Comparison of ENCODE assay signal across 8 cellular contexts in the genomic region with DNA sequence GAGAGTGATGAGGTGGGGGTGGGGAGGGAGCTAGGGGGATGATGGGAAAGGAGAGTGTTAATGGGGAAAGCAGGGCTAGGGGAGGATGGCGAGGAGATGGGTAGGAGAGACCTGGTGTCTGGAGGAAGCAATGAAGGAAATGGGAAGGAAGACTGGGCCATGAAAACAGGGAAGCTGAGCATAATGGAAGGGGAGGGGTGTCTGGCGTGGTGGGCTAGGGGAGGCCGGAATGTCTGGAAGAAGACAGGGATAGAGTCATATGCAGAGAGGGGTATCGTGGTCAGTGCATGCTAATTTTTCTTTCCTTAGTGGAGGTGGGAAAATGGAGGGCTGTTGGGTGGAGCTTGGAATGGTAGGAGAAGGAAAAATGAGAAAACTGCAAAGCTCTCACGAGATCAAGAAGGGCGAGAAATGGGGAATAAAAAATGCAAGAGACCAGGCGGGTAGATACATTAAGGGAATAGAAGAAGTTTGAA. TPM values are rescaled to one million over a fixed set of nuclear protein-coding genes. Genes with fewer than 3 reads are reported as not detected.
A peak's percentile ranks its signal among the peaks of the same experiment; 100 is the strongest.
DNase-seq lines count a peak whose midpoint lies in the region; ATAC-seq, FAIRE-seq and TF ChIP-seq lines count a peak whose summit lies in the region.

No MANE protein-coding gene starts in this region.

- DNase-seq in AG20443 (ENCODE audit: low spot score) (peak; percentile 49), astrocyte of the cerebellum (ENCODE audit: low read depth) (no peak), HepG2 (ENCODE audit: low spot score) (no peak), transverse colon (no peak), NCI-H774 (lab: John Stamatoyannopoulos, UW) (no peak)

- CTCF ChIA-PET in HepG2 (lab: Yijun Ruan, JAX; ENCODE audit: low intra/inter-chr PET ratio, low total read pairs): no interaction called here

- H3K4me3 ChIP-seq in HUES48 (ENCODE audit: low read depth, low read length) (peak overlapping the region; percentile 83), astrocyte of the cerebellum (ENCODE audit: low read depth, low read length) (peak overlapping the region; percentile 78), HepG2 (replicated peaks in 1 of 3; ENCODE audit: insufficient read depth in 1 of 3, low read depth in 2 of 3, low read length in 3 of 3) (peak overlapping the region; percentile 80 to 93 (median 90)), transverse colon (peak overlapping the region; percentile 60 to 94 (median 62))

- TF ChIP-seq EP300 in HepG2 (IDR thresholded peaks at IDR 0.05; ENCODE audit: low read depth in 2 of 2, low read length in 2 of 2) (no peak), HepG2 (CRISPR knock-in tag; IDR thresholded peaks at IDR 0.05; ENCODE audit: borderline replicate concordance) (no peak), transverse colon (IDR thresholded peaks at IDR 0.05; ENCODE audit: low read depth) (no peak)

- peaks cover 61% of the 10 kb centered on the region for H3K36me3 ChIP-seq in HUES48 (ENCODE audit: control insufficient read depth, insufficient read depth, low read length)
- H3K36me3 ChIP-seq in HepG2 (replicated peaks in 1 of 2; ENCODE audit: control insufficient read depth in 1 of 2, insufficient read depth in 2 of 2, low read length in 2 of 2): peaks cover 22 to 56% of the 10 kb centered on the region in 2 experiments; a peak in 4 of 5 replicates
- peaks cover 0 to 7% (median 2%) of the 10 kb centered on the region in 4 donors for H3K36me3 ChIP-seq in transverse colon

- POLR2A ChIA-PET in HepG2 (lab: Yijun Ruan, JAX): interaction anchor here (0.6 to 5.3 kb wide), 34 partner anchors 9 to 502 kb away, joined by 3 to 76 read pairs (median 6); a partner anchor contains a TSS

- H2AFZ ChIP-seq in HepG2 (ENCODE audit: low read length): no peak overlapping the region

- WGBS in HepG2 (ENCODE audit: low lambda C conversion rate): 1% methylated on average over 7 of the region's 7 CpGs
- 0 to 1% methylated on average over 7 of the region's 7 CpGs for WGBS in transverse colon (ENCODE audit: low coverage in 1 of 2), 2 donors

- H3K27ac ChIP-seq in HUES48 (ENCODE audit: low read depth, low read length) (peak overlapping the region; percentile 92), HepG2 (ENCODE audit: extremely low read length, insufficient read depth, low read length) (peak overlapping the region; percentile 44), transverse colon (peak overlapping the region; percentile 76 to 89 (median 83))

- H3K4me1 ChIP-seq in HUES48 (ENCODE audit: control insufficient read depth, insufficient read depth, low read length) (peaks cover 8% of the 10 kb centered on the region), HepG2 (ENCODE audit: insufficient read depth, low read length) (peaks cover 38% of the 10 kb centered on the region), transverse colon (peaks cover 26 to 43% (median 34%) of the 10 kb centered on the region in 4 donors)

- H3K9me3 ChIP-seq in HUES48 (ENCODE audit: control insufficient read depth, insufficient read depth, low read length) (no peaks in the 10 kb centered on the region), HepG2 (ENCODE audit: low read length) (no peaks in the 10 kb centered on the region), transverse colon (no peaks in the 10 kb centered on the region)

- H3K9ac ChIP-seq in HUES48 (ENCODE audit: low read depth, low read length) (peak overlapping the region; percentile 52; the same call in 1 of the 2 replicates), HepG2 (ENCODE audit: insufficient read depth, low read depth, low read length) (peak overlapping the region; percentile 79)

- H4K20me1 ChIP-seq in HepG2 (ENCODE audit: insufficient read depth, low read length): no peaks in the 10 kb centered on the region

- TF ChIP-seq RAD21 in HepG2 (CRISPR knock-in tag; IDR thresholded peaks at IDR 0.05): no peak

- no peak for FAIRE-seq in HepG2 (lab: Jason Lieb, UNC)

- TSS peak; percentile 61 for BruUV-seq in HepG2 (replicated peaks; lab: Mats Ljungman, UMichigan)

- ATAC-seq in HepG2 (peak; percentile 1), GM21825 (IDR thresholded peaks at IDR 0.05; ENCODE audit: unreplicated experiment) (no peak), HG02678 (IDR thresholded peaks at IDR 0.05; ENCODE audit: unreplicated experiment) (no peak)

- peaks cover 34% of the 10 kb centered on the region for H3K79me2 ChIP-seq in HepG2 (ENCODE audit: insufficient read depth, low read length)

- in situ Hi-C loops in astrocyte of the cerebellum (cut with HindIII; ENCODE audit: low sequenced_read_pairs): no loop called here
- in situ Hi-C loops in HepG2 (cut with HindIII; ENCODE audit: extremely low pct_ligation_motif_present, low pct_unique_long_range_greater_than_20kb): no loop called here
- in situ Hi-C loops in transverse colon (cut with MboI; ENCODE audit: low pct_ligation_motif_present in 1 of 4, low pct_unique_long_range_greater_than_20kb in 1 of 4, low sequenced_read_pairs in 3 of 4): no loop called here

- TF ChIP-seq CTCF in astrocyte of the cerebellum (IDR thresholded peaks at IDR 0.05; ENCODE audit: low read depth, low read length, missing control alignments): no peak
- no peak for TF ChIP-seq CTCF in HepG2 (CRISPR knock-in tag; IDR thresholded peaks at IDR 0.05)
- no peak for TF ChIP-seq CTCF in transverse colon (IDR thresholded peaks at IDR 0.05)

- TF ChIP-seq POLR2A in HepG2 (IDR thresholded peaks at IDR 0.05; ENCODE audit: insufficient read depth in 1 of 2, low read depth in 2 of 2, low read length in 2 of 2) (no peak), transverse colon (IDR thresholded peaks at IDR 0.05) (no peak)

- no peaks in the 10 kb centered on the region for H3K27me3 ChIP-seq in HUES48 (ENCODE audit: control insufficient read depth, insufficient read depth, low read length)
- no peaks in the 10 kb centered on the region; a peak in 1 of 5 replicates for H3K27me3 ChIP-seq in HepG2 (ENCODE audit: control insufficient read depth in 1 of 2, insufficient read depth in 2 of 2, low read length in 2 of 2)
- no peaks in the 10 kb centered on the region for H3K27me3 ChIP-seq in transverse colon

- peak overlapping the region; percentile 89 for H3K4me2 ChIP-seq in HepG2 (ENCODE audit: low read depth, low read length)

- intact Hi-C loops in HepG2 (cut with micrococcal nuclease; ENCODE audit: unreplicated experiment) (loop anchor here (2.0 to 5.0 kb wide), 3 partner anchors 38 to 52 kb away; a partner anchor contains a TSS), transverse colon (cut with DNase I; ENCODE audit: low total_unique reads) (no loop called here)

RNA-seq across cellular contexts. Expression of a gene that starts 0.4 kb away (rescaled TPM):
- total RNA-seq in HepG2 (2016; rRNA removed; fragmentation: Illumina TruSeq; extraction: Trizol) (91.5 and 92.5 TPM in 2 replicates), transverse colon (10 to 100 TPM; 54.6 to 67.3 (median 63.2) TPM)
- 92.6 and 104 TPM in 2 replicates for total RNA-seq in HepG2 (2016; cell fraction: cytosol; rRNA removed; fragmentation: Illumina TruSeq; extraction: Trizol; ENCODE audit: low read depth)
- 81.4 and 95.9 TPM in 2 replicates for total RNA-seq in HepG2 (2016; cell fraction: insoluble cytoplasmic fraction; rRNA removed; fragmentation: Illumina TruSeq; extraction: Trizol)
- 165 and 174 TPM in 2 replicates for total RNA-seq in HepG2 (2016; cell fraction: membrane; rRNA removed; fragmentation: Illumina TruSeq; extraction: Trizol)
- 33.2 and 38.7 TPM in 2 replicates for total RNA-seq in HepG2 (2016; cell fraction: nucleus; rRNA removed; fragmentation: Illumina TruSeq; extraction: Trizol)
- 78.3 and 98.4 TPM in 2 replicates for polyA plus RNA-seq in HepG2 (2011; rRNA removed)
- 97.5 and 104 TPM in 2 replicates for polyA plus RNA-seq in HepG2 (2011; cell fraction: cytosol; rRNA removed)
- 95.1 and 97.9 TPM in 2 replicates for polyA plus RNA-seq in HepG2 (2011; cell fraction: nucleus; rRNA removed)
- polyA plus RNA-seq in HepG2 (2012): 81.6 and 83.1 TPM in 2 replicates
- 89.0 and 108 TPM in 2 replicates for polyA plus RNA-seq in HepG2 (2016; cell fraction: cytosol; fragmentation: Illumina TruSeq; extraction: Trizol; ENCODE audit: low read depth)
- 74.1 and 85.8 TPM in 2 replicates for polyA plus RNA-seq in HepG2 (2016; cell fraction: insoluble cytoplasmic fraction; fragmentation: Illumina TruSeq; extraction: Trizol; ENCODE audit: low read depth)
- 126 and 140 TPM in 2 replicates for polyA plus RNA-seq in HepG2 (2016; cell fraction: membrane; fragmentation: Illumina TruSeq; extraction: Trizol; ENCODE audit: low read depth)
- 57.9 and 59.0 TPM in 2 replicates for polyA plus RNA-seq in HepG2 (2016; cell fraction: nucleus; fragmentation: Illumina TruSeq; extraction: Trizol; ENCODE audit: insufficient read depth, low read depth)
- 126 and 143 TPM in 2 replicates for polyA minus RNA-seq in HepG2 (2011; rRNA and poly(A)+ RNA removed; ENCODE audit: low replicate concordance)
- 36.5 and 39.9 TPM in 2 replicates for polyA minus RNA-seq in HepG2 (2011; cell fraction: cytosol; rRNA and poly(A)+ RNA removed)
- polyA minus RNA-seq in HepG2 (2011; cell fraction: nucleus; rRNA and poly(A)+ RNA removed): 18.9 and 19.6 TPM in 2 replicates

RNA-seq across cellular contexts. Expression of a gene that starts 0.7 kb away (rescaled TPM):
- 86.2 and 110 TPM in 2 replicates for total RNA-seq in HepG2 (2016; rRNA removed; fragmentation: Illumina TruSeq; extraction: Trizol)
- 73.4 and 74.1 TPM in 2 replicates for total RNA-seq in HepG2 (2016; cell fraction: cytosol; rRNA removed; fragmentation: Illumina TruSeq; extraction: Trizol; ENCODE audit: low read depth)
- 91.8 and 113 TPM in 2 replicates for total RNA-seq in HepG2 (2016; cell fraction: insoluble cytoplasmic fraction; rRNA removed; fragmentation: Illumina TruSeq; extraction: Trizol)
- total RNA-seq in HepG2 (2016; cell fraction: membrane; rRNA removed; fragmentation: Illumina TruSeq; extraction: Trizol): 73.5 and 81.5 TPM in 2 replicates
- total RNA-seq in HepG2 (2016; cell fraction: nucleus; rRNA removed; fragmentation: Illumina TruSeq; extraction: Trizol): 28.1 and 30.3 TPM in 2 replicates
- 75.6 and 76.6 TPM in 2 replicates for polyA plus RNA-seq in HepG2 (2011; rRNA removed)
- polyA plus RNA-seq in HepG2 (2011; cell fraction: cytosol; rRNA removed): 82.4 and 83.4 TPM in 2 replicates
- 22.5 and 25.9 TPM in 2 replicates for polyA plus RNA-seq in HepG2 (2011; cell fraction: nucleus; rRNA removed)
- 72.3 and 76.5 TPM in 2 replicates for polyA plus RNA-seq in HepG2 (2012)
- polyA plus RNA-seq in HepG2 (2016; cell fraction: cytosol; fragmentation: Illumina TruSeq; extraction: Trizol; ENCODE audit: low read depth): 90.9 and 98.9 TPM in 2 replicates
- polyA plus RNA-seq in HepG2 (2016; cell fraction: insoluble cytoplasmic fraction; fragmentation: Illumina TruSeq; extraction: Trizol; ENCODE audit: low read depth): 153 and 161 TPM in 2 replicates
- polyA plus RNA-seq in HepG2 (2016; cell fraction: membrane; fragmentation: Illumina TruSeq; extraction: Trizol; ENCODE audit: low read depth): 89.0 and 95.5 TPM in 2 replicates
- polyA plus RNA-seq in HepG2 (2016; cell fraction: nucleus; fragmentation: Illumina TruSeq; extraction: Trizol; ENCODE audit: insufficient read depth, low read depth): 64.2 and 67.4 TPM in 2 replicates
- 46.4 and 87.1 TPM in 2 replicates for polyA minus RNA-seq in HepG2 (2011; rRNA and poly(A)+ RNA removed; ENCODE audit: low replicate concordance)
- 19.0 and 23.8 TPM in 2 replicates for polyA minus RNA-seq in HepG2 (2011; cell fraction: cytosol; rRNA and poly(A)+ RNA removed)
- 15.2 and 18.8 TPM in 2 replicates for polyA minus RNA-seq in HepG2 (2011; cell fraction: nucleus; rRNA and poly(A)+ RNA removed)
- total RNA-seq in transverse colon: 10 to 100 TPM; 21.7 to 54.2 (median 37.3) TPM

RNA-seq across cellular contexts. Expression of a gene that starts 7.0 kb away (rescaled TPM):
- 144 and 184 TPM in 2 replicates for total RNA-seq in HepG2 (2016; rRNA removed; fragmentation: Illumina TruSeq; extraction: Trizol)
- total RNA-seq in HepG2 (2016; cell fraction: cytosol; rRNA removed; fragmentation: Illumina TruSeq; extraction: Trizol; ENCODE audit: low read depth): 41.5 and 43.9 TPM in 2 replicates
- 139 and 185 TPM in 2 replicates for total RNA-seq in HepG2 (2016; cell fraction: insoluble cytoplasmic fraction; rRNA removed; fragmentation: Illumina TruSeq; extraction: Trizol)
- total RNA-seq in HepG2 (2016; cell fraction: membrane; rRNA removed; fragmentation: Illumina TruSeq; extraction: Trizol): 82.9 and 85.4 TPM in 2 replicates
- total RNA-seq in HepG2 (2016; cell fraction: nucleus; rRNA removed; fragmentation: Illumina TruSeq; extraction: Trizol): 49.7 and 52.1 TPM in 2 replicates
- polyA plus RNA-seq in HepG2 (2011; rRNA removed): 29.5 and 31.1 TPM in 2 replicates
- 28.3 and 36.3 TPM in 2 replicates for polyA plus RNA-seq in HepG2 (2011; cell fraction: cytosol; rRNA removed)
- 8.2 and 11.1 TPM in 2 replicates for polyA plus RNA-seq in HepG2 (2011; cell fraction: nucleus; rRNA removed)
- polyA plus RNA-seq in HepG2 (2012): 35.6 and 36.9 TPM in 2 replicates
- 26.9 and 28.8 TPM in 2 replicates for polyA plus RNA-seq in HepG2 (2016; cell fraction: cytosol; fragmentation: Illumina TruSeq; extraction: Trizol; ENCODE audit: low read depth)
- polyA plus RNA-seq in HepG2 (2016; cell fraction: insoluble cytoplasmic fraction; fragmentation: Illumina TruSeq; extraction: Trizol; ENCODE audit: low read depth): 145 and 156 TPM in 2 replicates
- 45.9 and 51.4 TPM in 2 replicates for polyA plus RNA-seq in HepG2 (2016; cell fraction: membrane; fragmentation: Illumina TruSeq; extraction: Trizol; ENCODE audit: low read depth)
- polyA plus RNA-seq in HepG2 (2016; cell fraction: nucleus; fragmentation: Illumina TruSeq; extraction: Trizol; ENCODE audit: insufficient read depth, low read depth): 64.0 and 64.6 TPM in 2 replicates
- polyA minus RNA-seq in HepG2 (2011; rRNA and poly(A)+ RNA removed; ENCODE audit: low replicate concordance): 22.6 and 58.3 TPM in 2 replicates
- polyA minus RNA-seq in HepG2 (2011; cell fraction: cytosol; rRNA and poly(A)+ RNA removed): 22.8 and 24.6 TPM in 2 replicates
- polyA minus RNA-seq in HepG2 (2011; cell fraction: nucleus; rRNA and poly(A)+ RNA removed): 12.1 and 18.5 TPM in 2 replicates
- 100 to 1,000 TPM in 1 of 4 donors, 10 to 100 TPM in 3; 32.2 to 200 (median 40.5) TPM for total RNA-seq in transverse colon

RNA-seq across cellular contexts. Expression of a gene that starts 30.1 kb away (rescaled TPM):
- 55.6 and 60.4 TPM in 2 replicates for total RNA-seq in HepG2 (2016; rRNA removed; fragmentation: Illumina TruSeq; extraction: Trizol)
- total RNA-seq in HepG2 (2016; cell fraction: cytosol; rRNA removed; fragmentation: Illumina TruSeq; extraction: Trizol; ENCODE audit: low read depth): 8.7 and 10.0 TPM in 2 replicates
- 50.4 and 57.8 TPM in 2 replicates for total RNA-seq in HepG2 (2016; cell fraction: insoluble cytoplasmic fraction; rRNA removed; fragmentation: Illumina TruSeq; extraction: Trizol)
- total RNA-seq in HepG2 (2016; cell fraction: membrane; rRNA removed; fragmentation: Illumina TruSeq; extraction: Trizol): 26.0 and 26.2 TPM in 2 replicates
- total RNA-seq in HepG2 (2016; cell fraction: nucleus; rRNA removed; fragmentation: Illumina TruSeq; extraction: Trizol): 32.7 and 35.1 TPM in 2 replicates
- polyA plus RNA-seq in HepG2 (2011; rRNA removed): 39.4 and 53.7 TPM in 2 replicates
- 41.3 and 44.3 TPM in 2 replicates for polyA plus RNA-seq in HepG2 (2011; cell fraction: cytosol; rRNA removed)
- polyA plus RNA-seq in HepG2 (2011; cell fraction: nucleus; rRNA removed): 50.5 and 51.8 TPM in 2 replicates
- 34.9 and 36.8 TPM in 2 replicates for polyA plus RNA-seq in HepG2 (2012)
- polyA plus RNA-seq in HepG2 (2016; cell fraction: cytosol; fragmentation: Illumina TruSeq; extraction: Trizol; ENCODE audit: low read depth): 7.3 and 8.1 TPM in 2 replicates
- 57.4 and 66.7 TPM in 2 replicates for polyA plus RNA-seq in HepG2 (2016; cell fraction: insoluble cytoplasmic fraction; fragmentation: Illumina TruSeq; extraction: Trizol; ENCODE audit: low read depth)
- polyA plus RNA-seq in HepG2 (2016; cell fraction: membrane; fragmentation: Illumina TruSeq; extraction: Trizol; ENCODE audit: low read depth): 15.9 and 19.4 TPM in 2 replicates
- 64.1 and 68.3 TPM in 2 replicates for polyA plus RNA-seq in HepG2 (2016; cell fraction: nucleus; fragmentation: Illumina TruSeq; extraction: Trizol; ENCODE audit: insufficient read depth, low read depth)
- polyA minus RNA-seq in HepG2 (2011; rRNA and poly(A)+ RNA removed; ENCODE audit: low replicate concordance): 93.1 and 95.5 TPM in 2 replicates
- polyA minus RNA-seq in HepG2 (2011; cell fraction: cytosol; rRNA and poly(A)+ RNA removed): 33.1 and 38.4 TPM in 2 replicates
- 16.5 and 18.2 TPM in 2 replicates for polyA minus RNA-seq in HepG2 (2011; cell fraction: nucleus; rRNA and poly(A)+ RNA removed)
- total RNA-seq in transverse colon: 10 to 100 TPM; 38.0 to 87.5 (median 52.9) TPM

RNA-seq across cellular contexts. Expression of a gene that starts 35.5 kb away (rescaled TPM):
- total RNA-seq in HepG2 (2016; rRNA removed; fragmentation: Illumina TruSeq; extraction: Trizol) (3.6 and 5.1 TPM in 2 replicates), transverse colon (10 to 100 TPM; 17.2 to 50.0 (median 33.2) TPM)
- total RNA-seq in HepG2 (2016; cell fraction: cytosol; rRNA removed; fragmentation: Illumina TruSeq; extraction: Trizol; ENCODE audit: low read depth): 0.61 and 1.2 TPM in 2 replicates
- total RNA-seq in HepG2 (2016; cell fraction: insoluble cytoplasmic fraction; rRNA removed; fragmentation: Illumina TruSeq; extraction: Trizol): 2.9 and 4.9 TPM in 2 replicates
- 2.1 TPM in 2 replicates for total RNA-seq in HepG2 (2016; cell fraction: membrane; rRNA removed; fragmentation: Illumina TruSeq; extraction: Trizol)
- 5.5 and 5.6 TPM in 2 replicates for total RNA-seq in HepG2 (2016; cell fraction: nucleus; rRNA removed; fragmentation: Illumina TruSeq; extraction: Trizol)
- polyA plus RNA-seq in HepG2 (2011; rRNA removed): 6.7 and 8.5 TPM in 2 replicates
- 5.0 and 6.5 TPM in 2 replicates for polyA plus RNA-seq in HepG2 (2011; cell fraction: cytosol; rRNA removed)
- 46.4 and 54.7 TPM in 2 replicates for polyA plus RNA-seq in HepG2 (2011; cell fraction: nucleus; rRNA removed)
- 8.5 and 12.2 TPM in 2 replicates for polyA plus RNA-seq in HepG2 (2012)
- 0.38 and 0.54 TPM in 2 replicates for polyA plus RNA-seq in HepG2 (2016; cell fraction: cytosol; fragmentation: Illumina TruSeq; extraction: Trizol; ENCODE audit: low read depth)
- polyA plus RNA-seq in HepG2 (2016; cell fraction: insoluble cytoplasmic fraction; fragmentation: Illumina TruSeq; extraction: Trizol; ENCODE audit: low read depth): 2.3 and 3.1 TPM in 2 replicates
- polyA plus RNA-seq in HepG2 (2016; cell fraction: membrane; fragmentation: Illumina TruSeq; extraction: Trizol; ENCODE audit: low read depth): 1.00 and 1.0 TPM in 2 replicates
- 8.5 and 8.9 TPM in 2 replicates for polyA plus RNA-seq in HepG2 (2016; cell fraction: nucleus; fragmentation: Illumina TruSeq; extraction: Trizol; ENCODE audit: insufficient read depth, low read depth)
- polyA minus RNA-seq in HepG2 (2011; rRNA and poly(A)+ RNA removed; ENCODE audit: low replicate concordance): 13.3 and 14.3 TPM in 2 replicates
- 4.7 and 7.1 TPM in 2 replicates for polyA minus RNA-seq in HepG2 (2011; cell fraction: cytosol; rRNA and poly(A)+ RNA removed)
- 7.8 and 8.2 TPM in 2 replicates for polyA minus RNA-seq in HepG2 (2011; cell fraction: nucleus; rRNA and poly(A)+ RNA removed)
